Comparison of ENCODE assay signal across 1 cellular context in genomic region chr17:752620-753219, GRCh38.
TF ChIP-seq lines count a peak whose summit lies in the region.

No MANE protein-coding gene starts in this region.

TF ChIP-seq in HepG2, 621 proteins besides CTCF, POLR2A, EP300 and RAD21 (continues in another document):
- TF ChIP-seq THAP11 (CRISPR knock-in tag; IDR thresholded peaks at IDR 0.05) (no peak), ZNF776 (CRISPR knock-in tag; IDR thresholded peaks at IDR 0.05) (no peak), ZNF672 (CRISPR knock-in tag; IDR thresholded peaks at IDR 0.05) (no peak), ZNF274 (CRISPR knock-in tag; IDR thresholded peaks at IDR 0.05) (no peak), ZNF326 (CRISPR knock-in tag; IDR thresholded peaks at IDR 0.05; ENCODE audit: borderline replicate concordance) (peak; percentile 23; the same call in 1 of the 2 replicates), TRAFD1 (CRISPR knock-in tag; IDR thresholded peaks at IDR 0.05; ENCODE audit: borderline replicate concordance) (no peak), HOXA9 (CRISPR knock-in tag; IDR thresholded peaks at IDR 0.05; ENCODE audit: borderline replicate concordance) (no peak), IKZF4 (CRISPR knock-in tag; IDR thresholded peaks at IDR 0.05; ENCODE audit: borderline replicate concordance, low read depth, not compliant biosample characterization) (no peak), CBX2 (IDR thresholded peaks at IDR 0.05; ENCODE audit: low read depth, low read length) (no peak), CBX2 (CRISPR knock-in tag; IDR thresholded peaks at IDR 0.05; ENCODE audit: low read depth) (no peak), RARA (CRISPR knock-in tag; IDR thresholded peaks at IDR 0.05) (no peak), ZNF44 (CRISPR knock-in tag; IDR thresholded peaks at IDR 0.05) (0 out of 2 replicates have a peak, but pooled peaks have one; percentile 15), PREB (CRISPR knock-in tag; IDR thresholded peaks at IDR 0.05) (no peak), TBL1XR1 (IDR thresholded peaks at IDR 0.05; ENCODE audit: borderline replicate concordance, low read length, partially characterized antibody) (no peak), ZNF530 (CRISPR knock-in tag; IDR thresholded peaks at IDR 0.05; ENCODE audit: low read depth) (no peak), HIC2 (CRISPR knock-in tag; IDR thresholded peaks at IDR 0.05; ENCODE audit: low read depth) (no peak), ZNF598 (CRISPR knock-in tag; IDR thresholded peaks at IDR 0.05; ENCODE audit: borderline replicate concordance) (no peak), REPIN1 (CRISPR knock-in tag; IDR thresholded peaks at IDR 0.05; ENCODE audit: borderline replicate concordance, low read depth) (no peak), HNRNPH1 (optimal IDR thresholded peaks at IDR 0.05; ENCODE audit: low read depth, low read length) (no peak), ZNF570 (CRISPR knock-in tag; IDR thresholded peaks at IDR 0.05; ENCODE audit: borderline replicate concordance) (no peak), SIN3B (IDR thresholded peaks at IDR 0.05; ENCODE audit: low read length) (no peak), TERF1 (CRISPR knock-in tag; IDR thresholded peaks at IDR 0.05) (no peak), MXD4 (CRISPR knock-in tag; IDR thresholded peaks at IDR 0.05) (no peak), SOX5 (CRISPR knock-in tag; IDR thresholded peaks at IDR 0.05; ENCODE audit: borderline replicate concordance) (no peak), ZNF562 (CRISPR knock-in tag; IDR thresholded peaks at IDR 0.05; ENCODE audit: borderline replicate concordance) (no peak), SNAPC2 (CRISPR knock-in tag; IDR thresholded peaks at IDR 0.05) (no peak), ZSCAN21 (CRISPR knock-in tag; IDR thresholded peaks at IDR 0.05; ENCODE audit: borderline replicate concordance) (no peak), CCDC6 (CRISPR knock-in tag; IDR thresholded peaks at IDR 0.05) (no peak), ZNF143 (CRISPR knock-in tag; IDR thresholded peaks at IDR 0.05) (no peak), ISL2 (CRISPR knock-in tag; IDR thresholded peaks at IDR 0.05) (no peak), SCMH1 (CRISPR knock-in tag; IDR thresholded peaks at IDR 0.05; ENCODE audit: borderline replicate concordance) (no peak), ARNTL (CRISPR knock-in tag; IDR thresholded peaks at IDR 0.05) (no peak), KAT8 (CRISPR knock-in tag; IDR thresholded peaks at IDR 0.05) (no peak), ZNF136 (CRISPR knock-in tag; IDR thresholded peaks at IDR 0.05; ENCODE audit: low read depth) (0 out of 2 replicates have a peak, but pooled peaks have one; percentile 74), GABPA (IDR thresholded peaks at IDR 0.05; ENCODE audit: low read depth, low read length) (no peak), GABPA (CRISPR knock-in tag; IDR thresholded peaks at IDR 0.05; ENCODE audit: low read depth) (no peak), TMF1 (CRISPR knock-in tag; IDR thresholded peaks at IDR 0.05; ENCODE audit: low read depth) (no peak), ZNF121 (CRISPR knock-in tag; IDR thresholded peaks at IDR 0.05) (no peak), GMEB2 (CRISPR knock-in tag; IDR thresholded peaks at IDR 0.05; ENCODE audit: low read depth) (no peak), ZFYVE20 (CRISPR knock-in tag; IDR thresholded peaks at IDR 0.05; ENCODE audit: borderline replicate concordance, low read depth) (no peak), ZMYM4 (CRISPR knock-in tag; IDR thresholded peaks at IDR 0.05) (no peak), ZNF709 (CRISPR knock-in tag; IDR thresholded peaks at IDR 0.05) (no peak), FOXO1 (CRISPR knock-in tag; IDR thresholded peaks at IDR 0.05) (no peak), AGO2 (optimal IDR thresholded peaks at IDR 0.05; ENCODE audit: low read depth, low read length) (peak; percentile 39)
- TF ChIP-seq, protein P1, sequence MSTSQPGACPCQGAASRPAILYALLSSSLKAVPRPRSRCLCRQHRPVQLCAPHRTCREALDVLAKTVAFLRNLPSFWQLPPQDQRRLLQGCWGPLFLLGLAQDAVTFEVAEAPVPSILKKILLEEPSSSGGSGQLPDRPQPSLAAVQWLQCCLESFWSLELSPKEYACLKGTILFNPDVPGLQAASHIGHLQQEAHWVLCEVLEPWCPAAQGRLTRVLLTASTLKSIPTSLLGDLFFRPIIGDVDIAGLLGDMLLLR (CRISPR knock-in tag; IDR thresholded peaks at IDR 0.05) = 0 out of 2 replicates have a peak, but pooled peaks have one; percentile 3
- TF ChIP-seq, protein P2, sequence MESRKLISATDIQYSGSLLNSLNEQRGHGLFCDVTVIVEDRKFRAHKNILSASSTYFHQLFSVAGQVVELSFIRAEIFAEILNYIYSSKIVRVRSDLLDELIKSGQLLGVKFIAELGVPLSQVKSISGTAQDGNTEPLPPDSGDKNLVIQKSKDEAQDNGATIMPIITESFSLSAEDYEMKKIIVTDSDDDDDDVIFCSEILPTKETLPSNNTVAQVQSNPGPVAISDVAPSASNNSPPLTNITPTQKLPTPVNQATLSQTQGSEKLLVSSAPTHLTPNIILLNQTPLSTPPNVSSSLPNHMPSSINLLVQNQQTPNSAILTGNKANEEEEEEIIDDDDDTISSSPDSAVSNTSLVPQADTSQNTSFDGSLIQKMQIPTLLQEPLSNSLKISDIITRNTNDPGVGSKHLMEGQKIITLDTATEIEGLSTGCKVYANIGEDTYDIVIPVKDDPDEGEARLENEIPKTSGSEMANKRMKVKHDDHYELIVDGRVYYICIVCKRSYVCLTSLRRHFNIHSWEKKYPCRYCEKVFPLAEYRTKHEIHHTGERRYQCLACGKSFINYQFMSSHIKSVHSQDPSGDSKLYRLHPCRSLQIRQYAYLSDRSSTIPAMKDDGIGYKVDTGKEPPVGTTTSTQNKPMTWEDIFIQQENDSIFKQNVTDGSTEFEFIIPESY (CRISPR knock-in tag; IDR thresholded peaks at IDR 0.05) = peak; percentile 29; the same call in 1 of the 2 replicates
- TF ChIP-seq, protein P3, sequence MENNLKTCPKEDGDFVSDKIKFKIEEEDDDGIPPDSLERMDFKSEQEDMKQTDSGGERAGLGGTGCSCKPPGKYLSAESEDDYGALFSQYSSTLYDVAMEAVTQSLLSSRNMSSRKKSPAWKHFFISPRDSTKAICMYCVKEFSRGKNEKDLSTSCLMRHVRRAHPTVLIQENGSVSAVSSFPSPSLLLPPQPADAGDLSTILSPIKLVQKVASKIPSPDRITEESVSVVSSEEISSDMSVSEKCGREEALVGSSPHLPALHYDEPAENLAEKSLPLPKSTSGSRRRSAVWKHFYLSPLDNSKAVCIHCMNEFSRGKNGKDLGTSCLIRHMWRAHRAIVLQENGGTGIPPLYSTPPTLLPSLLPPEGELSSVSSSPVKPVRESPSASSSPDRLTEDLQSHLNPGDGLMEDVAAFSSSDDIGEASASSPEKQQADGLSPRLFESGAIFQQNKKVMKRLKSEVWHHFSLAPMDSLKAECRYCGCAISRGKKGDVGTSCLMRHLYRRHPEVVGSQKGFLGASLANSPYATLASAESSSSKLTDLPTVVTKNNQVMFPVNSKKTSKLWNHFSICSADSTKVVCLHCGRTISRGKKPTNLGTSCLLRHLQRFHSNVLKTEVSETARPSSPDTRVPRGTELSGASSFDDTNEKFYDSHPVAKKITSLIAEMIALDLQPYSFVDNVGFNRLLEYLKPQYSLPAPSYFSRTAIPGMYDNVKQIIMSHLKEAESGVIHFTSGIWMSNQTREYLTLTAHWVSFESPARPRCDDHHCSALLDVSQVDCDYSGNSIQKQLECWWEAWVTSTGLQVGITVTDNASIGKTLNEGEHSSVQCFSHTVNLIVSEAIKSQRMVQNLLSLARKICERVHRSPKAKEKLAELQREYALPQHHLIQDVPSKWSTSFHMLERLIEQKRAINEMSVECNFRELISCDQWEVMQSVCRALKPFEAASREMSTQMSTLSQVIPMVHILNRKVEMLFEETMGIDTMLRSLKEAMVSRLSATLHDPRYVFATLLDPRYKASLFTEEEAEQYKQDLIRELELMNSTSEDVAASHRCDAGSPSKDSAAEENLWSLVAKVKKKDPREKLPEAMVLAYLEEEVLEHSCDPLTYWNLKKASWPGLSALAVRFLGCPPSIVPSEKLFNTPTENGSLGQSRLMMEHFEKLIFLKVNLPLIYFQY (CRISPR knock-in tag; IDR thresholded peaks at IDR 0.05; ENCODE audit: borderline replicate concordance) = no peak
- TF ChIP-seq, protein P4, sequence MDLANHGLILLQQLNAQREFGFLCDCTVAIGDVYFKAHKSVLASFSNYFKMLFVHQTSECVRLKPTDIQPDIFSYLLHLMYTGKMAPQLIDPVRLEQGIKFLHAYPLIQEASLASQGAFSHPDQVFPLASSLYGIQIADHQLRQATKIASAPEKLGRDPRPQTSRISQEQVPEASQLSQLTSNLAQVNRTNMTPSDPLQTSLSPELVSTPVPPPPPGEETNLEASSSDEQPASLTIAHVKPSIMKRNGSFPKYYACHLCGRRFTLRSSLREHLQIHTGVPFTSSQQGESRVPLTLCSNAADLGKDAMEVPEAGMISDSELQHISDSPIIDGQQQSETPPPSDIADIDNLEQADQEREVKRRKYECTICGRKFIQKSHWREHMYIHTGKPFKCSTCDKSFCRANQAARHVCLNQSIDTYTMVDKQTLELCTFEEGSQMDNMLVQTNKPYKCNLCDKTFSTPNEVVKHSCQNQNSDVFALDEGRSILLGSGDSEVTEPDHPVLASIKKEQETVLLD (CRISPR knock-in tag; IDR thresholded peaks at IDR 0.05; ENCODE audit: low read depth) = no peak
- TF ChIP-seq, protein P5, sequence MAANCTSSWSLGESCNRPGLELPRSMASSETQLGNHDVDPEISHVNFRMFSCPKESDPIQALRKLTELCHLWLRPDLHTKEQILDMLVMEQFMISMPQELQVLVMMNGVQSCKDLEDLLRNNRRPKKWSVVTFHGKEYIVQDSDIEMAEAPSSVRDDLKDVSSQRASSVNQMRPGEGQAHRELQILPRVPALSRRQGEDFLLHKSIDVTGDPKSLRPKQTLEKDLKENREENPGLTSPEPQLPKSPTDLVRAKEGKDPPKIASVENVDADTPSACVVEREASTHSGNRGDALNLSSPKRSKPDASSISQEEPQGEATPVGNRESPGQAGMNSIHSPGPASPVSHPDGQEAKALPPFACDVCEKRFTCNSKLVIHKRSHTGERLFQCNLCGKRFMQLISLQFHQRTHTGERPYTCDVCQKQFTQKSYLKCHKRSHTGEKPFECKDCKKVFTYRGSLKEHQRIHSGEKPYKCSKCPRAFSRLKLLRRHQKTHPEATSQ (CRISPR knock-in tag; IDR thresholded peaks at IDR 0.05; ENCODE audit: borderline replicate concordance) = no peak
